In genomic region chr15:69979783-69980182, GRCh38 we compare ENCODE assay signal across 10 cellular contexts.
DNase-seq lines count a peak whose midpoint lies in the region; ATAC-seq and TF ChIP-seq lines count a peak whose summit lies in the region.
"Had no signal": no experiment of that assay in that cellular context is flagged by ENCODE, and none has a peak within 500 bp of the region (broad histone marks: within the 10 kb centered on the region; RNA-seq: fewer than 3 reads in every experiment).

No MANE protein-coding gene starts in this region.

- no peaks in the 10 kb centered on the region for H3F3A ChIP-seq in GM23338 (replicated peaks; ENCODE audit: low read depth)

- ATAC-seq in GM21447 (IDR thresholded peaks at IDR 0.05; ENCODE audit: unreplicated experiment) (peak; percentile 81), HG03108 (IDR thresholded peaks at IDR 0.05; ENCODE audit: unreplicated experiment) (peak; percentile 85), GM23338 (no peak)
- ATAC-seq in effector memory CD8-positive, alpha-beta T cell (replicated peaks) = peak; percentile 44

- no peaks in the 10 kb centered on the region for H3K27me3 ChIP-seq in GM23338 (ENCODE audit: insufficient read depth)

- no peaks in the 10 kb centered on the region for H3K4me1 ChIP-seq in GM23338 (ENCODE audit: insufficient read depth)

- H2AFZ ChIP-seq in GM23338 = no peak overlapping the region; the same call in 1 of the 2 replicates

- H3K4me1 Mint-ChIP-seq in effector memory CD8-positive, alpha-beta T cell (ENCODE audit: low read depth in 2 of 2) = peaks cover 0 to 1% of the 10 kb centered on the region in 2 donors
- no peaks in the 10 kb centered on the region for H3K4me1 Mint-ChIP-seq in activated T-helper 2 cell treated with anti-CD3 and anti-CD28 coated beads, Interferon-gamma antibody, Interleukin-2, Interleukin-4, amounts not matched to agents 10 μg/mL and 5 μg/mL and 100 μg/mL, durations not matched to agents 14 hours and 24 hours and 36 hours (ENCODE audit: low read depth)
- H3K4me1 Mint-ChIP-seq in GM23338 = peaks cover 22% of the 10 kb centered on the region

- no peak overlapping the region for H3K4me3 ChIP-seq in GM23338

- TF ChIP-seq CTCF in GM23338 (conservative IDR thresholded peaks at IDR 0.05; ENCODE audit: low read depth in 2 of 2) = no peak

- H3K36me3 Mint-ChIP-seq in effector memory CD8-positive, alpha-beta T cell (ENCODE audit: insufficient read depth) = no peaks in the 10 kb centered on the region
- no peaks in the 10 kb centered on the region for H3K36me3 Mint-ChIP-seq in activated T-helper 2 cell treated with anti-CD3 and anti-CD28 coated beads, Interferon-gamma antibody, Interleukin-2, Interleukin-4, amounts not matched to agents 10 μg/mL and 5 μg/mL and 100 μg/mL, durations not matched to agents 14 hours and 24 hours and 36 hours (ENCODE audit: low read depth)
- H3K36me3 Mint-ChIP-seq in GM23338 (ENCODE audit: low read depth) = no peaks in the 10 kb centered on the region

- TF ChIP-seq POLR2A in GM18526 (IDR thresholded peaks at IDR 0.05; ENCODE audit: extremely low read depth, insufficient read length) = peak; percentile 20

- H3K27ac Mint-ChIP-seq in effector memory CD8-positive, alpha-beta T cell = no peak overlapping the region
- no peak overlapping the region for H3K27ac Mint-ChIP-seq in activated T-helper 2 cell treated with anti-CD3 and anti-CD28 coated beads, Interferon-gamma antibody, Interleukin-2, Interleukin-4, amounts not matched to agents 10 μg/mL and 5 μg/mL and 100 μg/mL, durations not matched to agents 14 hours and 24 hours and 36 hours
- no peak overlapping the region for H3K27ac Mint-ChIP-seq in GM23338
- H3K27ac Mint-ChIP-seq: endodermal cell had no signal

- no peak overlapping the region for H3K4me2 ChIP-seq in GM23338

- no peak for DNase-seq in effector memory CD8-positive, alpha-beta T cell
- DNase-seq in HT-29 (ENCODE audit: low spot score) (no peak), islet precursor cell (no peak), GM23338 (ENCODE audit: low spot score) (no peak)
- no peak for DNase-seq in activated T-helper 2 cell treated with anti-CD3 and anti-CD28 coated beads, Interferon-gamma antibody, Interleukin-2, Interleukin-4, amounts not matched to agents 10 μg/mL and 5 μg/mL and 100 μg/mL, durations not matched to agents 14 hours and 24 hours and 36 hours (ENCODE audit: low spot score)
- DNase-seq: stimulated activated CD4-positive, alpha-beta T cell treated with anti-CD3 and anti-CD28 coated beads, Interleukin-4, amount 100 ng/mL, for 24 hours had no signal

- intact Hi-C loops in activated T-helper 2 cell treated with anti-CD3 and anti-CD28 coated beads, Interferon-gamma antibody, Interleukin-2, Interleukin-4, amounts not matched to agents 10 μg/mL and 5 μg/mL and 100 μg/mL, durations not matched to agents 14 hours and 24 hours and 36 hours (cut with micrococcal nuclease) = loop anchor here (10.0 kb wide), 1 partner anchor 255 kb away; no protein-coding TSS in a partner anchor

- no peaks in the 10 kb centered on the region for H3K79me2 ChIP-seq in GM23338 (replicated peaks; ENCODE audit: insufficient read depth)

- H3K36me3 ChIP-seq in GM23338 (ENCODE audit: insufficient read depth) = no peaks in the 10 kb centered on the region

- peaks cover 45 to 71% of the 10 kb centered on the region in 2 donors for H3K27me3 Mint-ChIP-seq in effector memory CD8-positive, alpha-beta T cell
- H3K27me3 Mint-ChIP-seq in activated T-helper 2 cell treated with anti-CD3 and anti-CD28 coated beads, Interferon-gamma antibody, Interleukin-2, Interleukin-4, amounts not matched to agents 10 μg/mL and 5 μg/mL and 100 μg/mL, durations not matched to agents 14 hours and 24 hours and 36 hours (ENCODE audit: low read depth) = peaks cover 10% of the 10 kb centered on the region
- peaks cover 7% of the 10 kb centered on the region for H3K27me3 Mint-ChIP-seq in GM23338 (ENCODE audit: insufficient read depth, low read depth, poor library complexity)

- no peak overlapping the region for H3K27ac ChIP-seq in GM23338 (ENCODE audit: low read depth)

- H3K9me2 ChIP-seq in GM23338 (ENCODE audit: insufficient read depth) = no peaks in the 10 kb centered on the region

- H3K9me3 Mint-ChIP-seq in effector memory CD8-positive, alpha-beta T cell = peaks cover 4 to 5% of the 10 kb centered on the region in 2 donors
- no peaks in the 10 kb centered on the region for H3K9me3 Mint-ChIP-seq in activated T-helper 2 cell treated with anti-CD3 and anti-CD28 coated beads, Interferon-gamma antibody, Interleukin-2, Interleukin-4, amounts not matched to agents 10 μg/mL and 5 μg/mL and 100 μg/mL, durations not matched to agents 14 hours and 24 hours and 36 hours
- H3K9me3 Mint-ChIP-seq in GM23338 = no peaks in the 10 kb centered on the region
- H3K9me3 Mint-ChIP-seq: endodermal cell had no signal

- H4K20me1 ChIP-seq in GM23338 (replicated peaks; ENCODE audit: insufficient read depth) = no peaks in the 10 kb centered on the region

- no peak overlapping the region for H3K4me3 Mint-ChIP-seq in effector memory CD8-positive, alpha-beta T cell
- H3K4me3 Mint-ChIP-seq in activated T-helper 2 cell treated with anti-CD3 and anti-CD28 coated beads, Interferon-gamma antibody, Interleukin-2, Interleukin-4, amounts not matched to agents 10 μg/mL and 5 μg/mL and 100 μg/mL, durations not matched to agents 14 hours and 24 hours and 36 hours (ENCODE audit: low read depth) = no peak overlapping the region
- no peak overlapping the region for H3K4me3 Mint-ChIP-seq in GM23338
- H3K4me3 Mint-ChIP-seq: endodermal cell had no signal

TF ChIP-seq in GM23338, 12 proteins besides CTCF, POLR2A, EP300 and RAD21:
- TF ChIP-seq REST (IDR thresholded peaks at IDR 0.05; ENCODE audit: unreplicated experiment) (no peak), CREB1 (CRISPR knock-in tag; IDR thresholded peaks at IDR 0.05; ENCODE audit: low read depth) (no peak), JUNB (IDR thresholded peaks at IDR 0.05; ENCODE audit: unreplicated experiment) (no peak), ZNF114 (CRISPR knock-in tag; IDR thresholded peaks at IDR 0.05) (no peak), EZH2phosphoT487 (IDR thresholded peaks at IDR 0.05; ENCODE audit: unreplicated experiment) (no peak), STAT1 (IDR thresholded peaks at IDR 0.05; ENCODE audit: unreplicated experiment) (no peak)
